1 cellular context compared by ENCODE assay signal in genomic region chr20:62420846-62421715, GRCh38.
TF ChIP-seq lines count a peak whose summit lies in the region.

No MANE protein-coding gene starts in this region.

TF ChIP-seq in HepG2, 621 proteins besides CTCF, POLR2A, EP300 and RAD21 (continues in another document):
- TF ChIP-seq PRDM4 (CRISPR knock-in tag; IDR thresholded peaks at IDR 0.05; ENCODE audit: borderline replicate concordance) (no peak), ZNF263 (CRISPR knock-in tag; IDR thresholded peaks at IDR 0.05) (peak; percentile 81), ZNF350 (CRISPR knock-in tag; IDR thresholded peaks at IDR 0.05; ENCODE audit: borderline replicate concordance, low read depth) (no peak), EHMT2 (IDR thresholded peaks at IDR 0.05; ENCODE audit: borderline replicate concordance, low read depth, low read length) (no peak), ZNF563 (CRISPR knock-in tag; IDR thresholded peaks at IDR 0.05) (no peak), SAFB2 (CRISPR knock-in tag; IDR thresholded peaks at IDR 0.05; ENCODE audit: borderline replicate concordance, low read depth) (no peak), CREB3 (CRISPR knock-in tag; IDR thresholded peaks at IDR 0.05) (no peak), TAF1 (CRISPR knock-in tag; IDR thresholded peaks at IDR 0.05) (no peak), ZNF101 (CRISPR knock-in tag; IDR thresholded peaks at IDR 0.05; ENCODE audit: borderline replicate concordance, low read depth) (no peak), MNT (IDR thresholded peaks at IDR 0.05) (peak; percentile 99), ZFAT (CRISPR knock-in tag; conservative IDR thresholded peaks at IDR 0.05) (no peak), MEIS1 (CRISPR knock-in tag; IDR thresholded peaks at IDR 0.05; ENCODE audit: borderline replicate concordance) (no peak), ZFP91 (CRISPR knock-in tag; IDR thresholded peaks at IDR 0.05; ENCODE audit: borderline replicate concordance) (peak; percentile 35; the same call in 1 of the 2 replicates), ZFYVE20 (CRISPR knock-in tag; IDR thresholded peaks at IDR 0.05; ENCODE audit: borderline replicate concordance, low read depth) (no peak; the same call in 1 of the 2 replicates), HNF1A (IDR thresholded peaks at IDR 0.05; ENCODE audit: low read depth) (no peak), HNF1A (CRISPR knock-in tag; IDR thresholded peaks at IDR 0.05; ENCODE audit: borderline replicate concordance) (no peak; the same call in 1 of the 2 replicates), ZXDC (CRISPR knock-in tag; IDR thresholded peaks at IDR 0.05) (no peak), ZNF746 (CRISPR knock-in tag; IDR thresholded peaks at IDR 0.05) (no peak), ATF5 (CRISPR knock-in tag; IDR thresholded peaks at IDR 0.05; ENCODE audit: low read depth) (no peak), ZNF564 (CRISPR knock-in tag; IDR thresholded peaks at IDR 0.05) (no peak), HOXA3 (CRISPR knock-in tag; IDR thresholded peaks at IDR 0.05) (no peak), STAT5B (CRISPR knock-in tag; IDR thresholded peaks at IDR 0.05) (no peak), MIER3 (CRISPR knock-in tag; IDR thresholded peaks at IDR 0.05; ENCODE audit: borderline replicate concordance) (no peak), SCMH1 (CRISPR knock-in tag; IDR thresholded peaks at IDR 0.05; ENCODE audit: borderline replicate concordance) (no peak), FOXM1 (CRISPR knock-in tag; IDR thresholded peaks at IDR 0.05) (no peak), TFAP4 (IDR thresholded peaks at IDR 0.05; ENCODE audit: borderline replicate concordance, low read depth) (no peak), TCF7L2 (IDR thresholded peaks at IDR 0.05; ENCODE audit: low read depth, low read length) (no peak), MTF2 (CRISPR knock-in tag; IDR thresholded peaks at IDR 0.05; ENCODE audit: borderline replicate concordance) (no peak), DMAP1 (CRISPR knock-in tag; IDR thresholded peaks at IDR 0.05) (no peak), ZNF792 (CRISPR knock-in tag; IDR thresholded peaks at IDR 0.05) (no peak), ZNF891 (CRISPR knock-in tag; IDR thresholded peaks at IDR 0.05) (no peak), ZNF510 (CRISPR knock-in tag; IDR thresholded peaks at IDR 0.05; ENCODE audit: low read depth) (no peak), ZNF7 (CRISPR knock-in tag; IDR thresholded peaks at IDR 0.05) (no peak), NR0B2 (CRISPR knock-in tag; IDR thresholded peaks at IDR 0.05) (peak; percentile 25; the same call in 1 of the 2 replicates), FOXO4 (CRISPR knock-in tag; conservative IDR thresholded peaks at IDR 0.05) (0 out of 2 replicates have a peak, but pooled peaks have one; percentile 35)
